In the genomic region with DNA sequence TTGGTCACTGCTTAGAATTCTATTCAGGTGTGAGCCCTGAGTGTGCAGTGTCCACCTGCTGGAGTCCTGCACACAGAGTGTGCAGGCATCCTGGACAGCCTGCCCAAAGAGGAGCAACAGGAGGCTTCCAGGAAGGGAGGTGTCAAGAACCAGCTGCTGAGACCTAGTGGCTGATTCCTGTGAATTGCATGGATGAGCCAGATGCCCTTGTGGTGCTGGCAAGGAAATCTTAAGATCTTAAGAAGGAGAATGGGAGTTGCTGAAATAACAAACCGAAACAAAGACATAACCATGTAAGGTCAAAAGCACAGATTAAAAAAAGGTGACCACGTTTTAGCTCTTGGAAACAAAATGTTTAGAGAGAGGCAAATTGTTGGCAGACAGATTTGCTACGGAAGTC, we compare ENCODE assay signal across 25 cellular contexts. TPM values are rescaled to one million over a fixed set of nuclear protein-coding genes. Genes with fewer than 3 reads are reported as not detected.
DNase-seq lines count a peak whose midpoint lies in the region; ATAC-seq, FAIRE-seq and TF ChIP-seq lines count a peak whose summit lies in the region.
"Had no signal": no experiment of that assay in that cellular context is flagged by ENCODE, and none has a peak within 500 bp of the region (broad histone marks: within the 10 kb centered on the region; RNA-seq: fewer than 3 reads in every experiment).

No MANE protein-coding gene starts in this region.

- H3K27me3 ChIP-seq in endothelial cell of umbilical vein (ENCODE audit: control insufficient read depth in 2 of 2, insufficient read depth in 2 of 2, low read length in 2 of 2) (peaks cover 0 to 3% of the 10 kb centered on the region in 2 experiments), neural progenitor cell (no peaks in the 10 kb centered on the region)
- H3K27me3 ChIP-seq: esophagus squamous epithelium had no signal

- H3K4me1 ChIP-seq in endothelial cell of umbilical vein (ENCODE audit: control insufficient read depth, extremely low read depth, insufficient read depth, low read length) (no peaks in the 10 kb centered on the region), neural progenitor cell (peaks cover 46% of the 10 kb centered on the region), OCI-LY7 (ENCODE audit: insufficient read depth, low read length, poor library complexity, severe bottlenecking) (no peaks in the 10 kb centered on the region)
- H3K4me1 ChIP-seq: esophagus squamous epithelium had no signal

- no peaks in the 10 kb centered on the region for H3K9me1 ChIP-seq in endothelial cell of umbilical vein (replicated peaks; ENCODE audit: control insufficient read depth, extremely low read depth, insufficient read depth, low read length)

- BruUV-seq in endothelial cell of umbilical vein (replicated peaks; lab: Mats Ljungman, UMichigan) (no TSS peak), OCI-LY7 (replicated peaks; lab: Mats Ljungman, UMichigan) (no TSS peak)

- POLR2A ChIA-PET in endothelial cell of umbilical vein (lab: Charles Lee) (no interaction called here), OCI-LY7 (lab: Charles Lee) (no interaction called here)
- POLR2A ChIA-PET in activated CD8-positive, alpha-beta T cell treated with anti-CD3 and anti-CD28 coated beads for 36 hours (lab: Charles Lee), result interaction anchor here (0.6 kb wide), 2 partner anchors 297 to 298 kb away, joined by 3 to 4 read pairs; no protein-coding TSS in a partner anchor
- POLR2A ChIA-PET in activated CD4-positive, alpha-beta memory T cell treated with anti-CD3 and anti-CD28 coated beads, Interleukin-2, amount 10 ng/mL, durations not matched to agents 7 days and 5 days (lab: Charles Lee), result no interaction called here

- H3K27ac ChIP-seq in endothelial cell of umbilical vein (ENCODE audit: insufficient read depth, low read depth, low read length) (no peak overlapping the region), neural progenitor cell (no peak overlapping the region), OCI-LY7 (ENCODE audit: low read depth, low read length, poor library complexity, severe bottlenecking) (no peak overlapping the region)
- H3K27ac ChIP-seq: esophagus squamous epithelium had no signal

- H3K79me2 ChIP-seq in endothelial cell of umbilical vein (ENCODE audit: control insufficient read depth, insufficient read depth, low read length), result no peaks in the 10 kb centered on the region
- no peaks in the 10 kb centered on the region for H3K79me2 ChIP-seq in neural progenitor cell (ENCODE audit: low read depth)
- no peaks in the 10 kb centered on the region for H3K79me2 ChIP-seq in OCI-LY7 (ENCODE audit: insufficient read depth, low read depth, low read length)

- intact Hi-C loops in endothelial cell of umbilical vein (cut with micrococcal nuclease) (no loop called here), OCI-LY7 (cut with micrococcal nuclease; ENCODE audit: unreplicated experiment) (no loop called here)
- intact Hi-C loops in activated CD8-positive, alpha-beta T cell treated with anti-CD3 and anti-CD28 coated beads for 36 hours (cut with micrococcal nuclease), result no loop called here

- H3K9ac ChIP-seq in endothelial cell of umbilical vein (replicated peaks; ENCODE audit: extremely low read depth, insufficient read depth, low read length) (no peak overlapping the region), neural progenitor cell (no peak overlapping the region)

- H3K9me2 ChIP-seq in OCI-LY7 (ENCODE audit: insufficient read depth, low read length), result no peaks in the 10 kb centered on the region

- ATAC-seq in activated CD8-positive, alpha-beta T cell treated with anti-CD3 and anti-CD28 coated beads for 36 hours, result no peak
- ATAC-seq: activated CD4-positive, alpha-beta T cell treated with anti-CD3 and anti-CD28 coated beads for 36 hours; activated T-helper 17 cell treated with anti-CD3 and anti-CD28 coated beads, Interleukin-2, amount 50 U/mL, for 72 hours; K562; naive thymus-derived CD8-positive, alpha-beta T cell; stimulated activated naive CD8-positive, alpha-beta T cell treated with anti-CD3 and anti-CD28 coated beads, Interleukin-15, amount 100 ng/mL, for 72 hours had no signal

- peak overlapping the region; percentile 48 for H3K27ac Mint-ChIP-seq in neural progenitor cell
- H3K27ac Mint-ChIP-seq in activated CD8-positive, alpha-beta T cell treated with anti-CD3 and anti-CD28 coated beads for 36 hours, result no peak overlapping the region
- H3K27ac Mint-ChIP-seq in activated CD4-positive, alpha-beta memory T cell treated with anti-CD3 and anti-CD28 coated beads, Interleukin-2, amount 10 ng/mL, durations not matched to agents 7 days and 5 days, result no peak overlapping the region
- H3K27ac Mint-ChIP-seq: activated CD4-positive, alpha-beta T cell treated with anti-CD3 and anti-CD28 coated beads for 36 hours; activated T-helper 17 cell treated with anti-CD3 and anti-CD28 coated beads, Interleukin-2, amount 50 U/mL, for 72 hours; H9; type B pancreatic cell had no signal

- H3K4me1 Mint-ChIP-seq in neural progenitor cell, result peaks cover 31% of the 10 kb centered on the region
- no peaks in the 10 kb centered on the region for H3K4me1 Mint-ChIP-seq in activated CD8-positive, alpha-beta T cell treated with anti-CD3 and anti-CD28 coated beads for 36 hours (ENCODE audit: low read depth)
- no peaks in the 10 kb centered on the region for H3K4me1 Mint-ChIP-seq in activated CD4-positive, alpha-beta memory T cell treated with anti-CD3 and anti-CD28 coated beads, Interleukin-2, amount 10 ng/mL, durations not matched to agents 7 days and 5 days
- H3K4me1 Mint-ChIP-seq: activated CD4-positive, alpha-beta T cell treated with anti-CD3 and anti-CD28 coated beads for 36 hours; activated T-helper 17 cell treated with anti-CD3 and anti-CD28 coated beads, Interleukin-2, amount 50 U/mL, for 72 hours; naive thymus-derived CD8-positive, alpha-beta T cell; stimulated activated naive CD8-positive, alpha-beta T cell treated with anti-CD3 and anti-CD28 coated beads, Interleukin-15, amount 100 ng/mL, for 72 hours had no signal

- H2AFZ ChIP-seq in endothelial cell of umbilical vein (ENCODE audit: low read depth, low read length), result no peak overlapping the region
- H2AFZ ChIP-seq in neural progenitor cell (replicated peaks), result no peak overlapping the region
- no peak overlapping the region for H2AFZ ChIP-seq in OCI-LY7 (ENCODE audit: low read length)

- no peak overlapping the region for H3K4me3 Mint-ChIP-seq in neural progenitor cell
- H3K4me3 Mint-ChIP-seq in activated CD8-positive, alpha-beta T cell treated with anti-CD3 and anti-CD28 coated beads for 36 hours, result no peak overlapping the region
- no peak overlapping the region for H3K4me3 Mint-ChIP-seq in activated CD4-positive, alpha-beta memory T cell treated with anti-CD3 and anti-CD28 coated beads, Interleukin-2, amount 10 ng/mL, durations not matched to agents 7 days and 5 days
- H3K4me3 Mint-ChIP-seq: activated CD4-positive, alpha-beta T cell treated with anti-CD3 and anti-CD28 coated beads for 36 hours; activated T-helper 17 cell treated with anti-CD3 and anti-CD28 coated beads, Interleukin-2, amount 50 U/mL, for 72 hours; H9; naive thymus-derived CD8-positive, alpha-beta T cell; stimulated activated naive CD8-positive, alpha-beta T cell treated with anti-CD3 and anti-CD28 coated beads, Interleukin-15, amount 100 ng/mL, for 72 hours; type B pancreatic cell had no signal

- H3K4me2 ChIP-seq in endothelial cell of umbilical vein (ENCODE audit: insufficient read depth, low read length) (no peak overlapping the region), neural progenitor cell (peak overlapping the region; percentile 11), OCI-LY7 (ENCODE audit: low read length) (no peak overlapping the region)

- dilution Hi-C loops in endothelial cell of umbilical vein (cut with MboI; ENCODE audit: extremely low pct_ligation_motif_present, low sequenced_read_pairs), result no loop called here

- no peak for TF ChIP-seq CTCF in endothelial cell of umbilical vein (IDR thresholded peaks at IDR 0.05; ENCODE audit: extremely low read depth in 1 of 2, insufficient read depth in 1 of 2, low read depth in 1 of 2, low read length in 2 of 2)
- TF ChIP-seq CTCF in neural progenitor cell (IDR thresholded peaks at IDR 0.05), result no peak
- no peak for TF ChIP-seq CTCF in activated CD8-positive, alpha-beta T cell treated with anti-CD3 and anti-CD28 coated beads for 36 hours (IDR thresholded peaks at IDR 0.05)
- TF ChIP-seq CTCF in OCI-LY7 (conservative IDR thresholded peaks at IDR 0.05; ENCODE audit: low read length), result no peak

- TF ChIP-seq POLR2A in endothelial cell of umbilical vein (IDR thresholded peaks at IDR 0.05; ENCODE audit: low read depth, low read length), result no peak

- H3K9me3 Mint-ChIP-seq in neural progenitor cell, result peaks cover 20% of the 10 kb centered on the region
- H3K9me3 Mint-ChIP-seq in activated CD8-positive, alpha-beta T cell treated with anti-CD3 and anti-CD28 coated beads for 36 hours, result peaks cover 7% of the 10 kb centered on the region
- H3K9me3 Mint-ChIP-seq in activated CD4-positive, alpha-beta memory T cell treated with anti-CD3 and anti-CD28 coated beads, Interleukin-2, amount 10 ng/mL, durations not matched to agents 7 days and 5 days, result no peaks in the 10 kb centered on the region
- H3K9me3 Mint-ChIP-seq: activated T-helper 17 cell treated with anti-CD3 and anti-CD28 coated beads, Interleukin-2, amount 50 U/mL, for 72 hours had no signal

- H4K20me1 ChIP-seq in endothelial cell of umbilical vein (replicated peaks; ENCODE audit: control insufficient read depth, extremely low read depth, insufficient read depth, low read length) (no peaks in the 10 kb centered on the region), neural progenitor cell (ENCODE audit: low read depth) (no peaks in the 10 kb centered on the region), OCI-LY7 (ENCODE audit: insufficient read depth, low read length) (no peaks in the 10 kb centered on the region)

- DNase-seq in EH (ENCODE audit: low read depth), result peak; percentile 61
- DNase-seq in M059J (ENCODE audit: low read depth), result peak; percentile 26
- peak; percentile 57 for DNase-seq in endothelial cell of umbilical vein (ENCODE audit: low read depth, low spot score)
- no peak for DNase-seq in neural progenitor cell (ENCODE audit: low spot score)
- DNase-seq in activated CD8-positive, alpha-beta T cell treated with anti-CD3 and anti-CD28 coated beads for 36 hours, result no peak
- DNase-seq in OCI-LY7 (ENCODE audit: low spot score), result no peak
- DNase-seq in activated CD4-positive, alpha-beta memory T cell treated with anti-CD3 and anti-CD28 coated beads, Interleukin-2, amount 10 ng/mL, durations not matched to agents 7 days and 5 days, result no peak
- no peak for DNase-seq in NOMO-1 treated with DMSO at 0.1 percent for 48 hours (lab: John Stamatoyannopoulos, UW; ENCODE audit: unreplicated experiment)
- DNase-seq: activated CD4-positive, alpha-beta T cell treated with anti-CD3 and anti-CD28 coated beads for 36 hours; central memory CD4-positive, alpha-beta T cell; effector CD4-positive, alpha-beta T cell; EL; esophagus squamous epithelium; H9; kidney glomerular epithelial cell; naive thymus-derived CD8-positive, alpha-beta T cell; NCI-H1930; NCI-H446 treated with DMSO at 0.1 percent for 48 hours; stimulated activated CD4-positive, alpha-beta T cell treated with anti-CD3 and anti-CD28 coated beads, Interleukin-2, amount 100 ng/mL, for 48 hours; stimulated activated naive CD8-positive, alpha-beta T cell treated with anti-CD3 and anti-CD28 coated beads, Interleukin-15, amount 100 ng/mL, for 72 hours had no signal

- H3F3A ChIP-seq in neural progenitor cell (ENCODE audit: low read depth), result peaks cover 48% of the 10 kb centered on the region

- H3K36me3 Mint-ChIP-seq in neural progenitor cell, result peaks cover 15% of the 10 kb centered on the region
- peaks cover 6% of the 10 kb centered on the region for H3K36me3 Mint-ChIP-seq in activated CD8-positive, alpha-beta T cell treated with anti-CD3 and anti-CD28 coated beads for 36 hours (ENCODE audit: low read depth)
- peaks cover 6% of the 10 kb centered on the region for H3K36me3 Mint-ChIP-seq in activated CD4-positive, alpha-beta memory T cell treated with anti-CD3 and anti-CD28 coated beads, Interleukin-2, amount 10 ng/mL, durations not matched to agents 7 days and 5 days (ENCODE audit: low read depth)

- H3K36me3 ChIP-seq in endothelial cell of umbilical vein (ENCODE audit: control insufficient read depth in 2 of 2, extremely low read depth in 1 of 2, insufficient read depth in 2 of 2, low read length in 2 of 2) (no peaks in the 10 kb centered on the region), neural progenitor cell (peaks cover 6% of the 10 kb centered on the region), OCI-LY7 (ENCODE audit: insufficient read depth, low read length) (no peaks in the 10 kb centered on the region)

- H3K27me3 Mint-ChIP-seq in neural progenitor cell (ENCODE audit: insufficient read depth, low read depth), result peaks cover 2% of the 10 kb centered on the region
- no peaks in the 10 kb centered on the region for H3K27me3 Mint-ChIP-seq in activated CD8-positive, alpha-beta T cell treated with anti-CD3 and anti-CD28 coated beads for 36 hours
- no peaks in the 10 kb centered on the region for H3K27me3 Mint-ChIP-seq in activated CD4-positive, alpha-beta memory T cell treated with anti-CD3 and anti-CD28 coated beads, Interleukin-2, amount 10 ng/mL, durations not matched to agents 7 days and 5 days
- H3K27me3 Mint-ChIP-seq: activated T-helper 17 cell treated with anti-CD3 and anti-CD28 coated beads, Interleukin-2, amount 50 U/mL, for 72 hours; naive thymus-derived CD8-positive, alpha-beta T cell; type B pancreatic cell had no signal

- H3K9me3 ChIP-seq in endothelial cell of umbilical vein (replicated peaks; ENCODE audit: control insufficient read depth, insufficient read depth, low read length) (no peaks in the 10 kb centered on the region), neural progenitor cell (ENCODE audit: low read depth) (peaks cover 7% of the 10 kb centered on the region), OCI-LY7 (ENCODE audit: low read length) (no peaks in the 10 kb centered on the region)
- H3K9me3 ChIP-seq: esophagus squamous epithelium had no signal

- H3K4me3 ChIP-seq in endothelial cell of umbilical vein (replicated peaks in 1 of 3; ENCODE audit: insufficient read depth in 1 of 3, low read depth in 1 of 3, low read length in 3 of 3), result no peak overlapping the region
- H3K4me3 ChIP-seq in neural progenitor cell, result no peak overlapping the region
- H3K4me3 ChIP-seq in OCI-LY7 (ENCODE audit: low read depth, low read length, poor library complexity, severe bottlenecking), result no peak overlapping the region
- H3K4me3 ChIP-seq: esophagus squamous epithelium, K562 had no signal

- FAIRE-seq in endothelial cell of umbilical vein (lab: Jason Lieb, UNC), result no peak
- FAIRE-seq: GM19239, K562, TTC549 had no signal

- CTCF ChIA-PET in endothelial cell of umbilical vein (lab: Charles Lee), result interaction anchor here (0.6 to 1.8 kb wide), 3 partner anchors 9 to 1124 kb away, joined by 3 to 6 read pairs (median 3); no protein-coding TSS in a partner anchor
- CTCF ChIA-PET in activated CD8-positive, alpha-beta T cell treated with anti-CD3 and anti-CD28 coated beads for 36 hours (lab: Charles Lee), result no interaction called here
- CTCF ChIA-PET in OCI-LY7 (lab: Charles Lee; ENCODE audit: unreplicated experiment), result interaction anchor here (0.6 kb wide), 1 partner anchor 10 kb away, joined by 3 read pairs; no protein-coding TSS in a partner anchor
- CTCF ChIA-PET in activated CD4-positive, alpha-beta memory T cell treated with anti-CD3 and anti-CD28 coated beads, Interleukin-2, amount 10 ng/mL, durations not matched to agents 7 days and 5 days (lab: Charles Lee), result no interaction called here

RNA-seq across cellular contexts. Expression of a gene that starts 29.3 kb away (rescaled TPM):
- total RNA-seq in M059J (2014; rRNA removed; shearing (Covaris generic)), result 2,299 and 2,313 TPM in 2 replicates
- total RNA-seq in endothelial cell of umbilical vein (1,940 and 2,037 TPM in 2 replicates), neural progenitor cell (ENCODE audit: low replicate concordance) (5,433 and 6,020 TPM in 2 replicates), OCI-LY7 (2022) (2,928 and 2,952 TPM in 2 replicates)
- polyA plus RNA-seq in endothelial cell of umbilical vein, result 2,281 and 3,265 TPM in 2 replicates
- 7,003 and 8,106 TPM in 2 replicates for polyA plus RNA-seq in endothelial cell of umbilical vein (2011; cell fraction: cytosol; rRNA removed)
- 2,085 and 2,214 TPM in 2 replicates for polyA plus RNA-seq in endothelial cell of umbilical vein (2011; cell fraction: nucleus; rRNA removed)
- polyA plus RNA-seq in endothelial cell of umbilical vein (2012), result 4,587 and 6,166 TPM in 2 replicates
- 784 and 931 TPM in 2 replicates for polyA minus RNA-seq in endothelial cell of umbilical vein
- polyA minus RNA-seq in endothelial cell of umbilical vein (2011; cell fraction: cytosol; rRNA and poly(A)+ RNA removed), result 851 TPM
- polyA minus RNA-seq in endothelial cell of umbilical vein (2011; cell fraction: nucleus; rRNA and poly(A)+ RNA removed), result 107 and 118 TPM in 2 replicates
- total RNA-seq in activated CD8-positive, alpha-beta T cell treated with anti-CD3 and anti-CD28 coated beads for 36 hours, result 1,000 to 10,000 TPM; 3,299 to 3,303 TPM
- total RNA-seq in OCI-LY7 (2014; rRNA removed; shearing (Covaris generic)), result 3,790 and 5,581 TPM in 2 replicates
- 1,000 to 10,000 TPM; 1,639 to 1,645 TPM for total RNA-seq in activated CD4-positive, alpha-beta memory T cell treated with anti-CD3 and anti-CD28 coated beads, Interleukin-2, amount 10 ng/mL, durations not matched to agents 7 days and 5 days

Comparison
In these comparisons a context has a peak if more than half of its experiments do, and no peak if none do; other contexts are left out.
1. DNase-seq: peak in EH (single experiment), M059J (single experiment) and endothelial cell of umbilical vein (single experiment); none in neural progenitor cell (single experiment), activated CD8-positive, alpha-beta T cell treated with anti-CD3 and anti-CD28 coated beads for 36 hours (single experiment), OCI-LY7 (single experiment), activated CD4-positive, alpha-beta memory T cell treated with anti-CD3 and anti-CD28 coated beads, Interleukin-2, amount 10 ng/mL, durations not matched to agents 7 days and 5 days (single experiment) and NOMO-1 treated with DMSO at 0.1 percent for 48 hours (single experiment).
2. CTCF ChIA-PET loops: an anchor here in endothelial cell of umbilical vein (0.6 to 1.8 kb wide) and OCI-LY7 (0.6 kb wide); none called in activated CD8-positive, alpha-beta T cell treated with anti-CD3 and anti-CD28 coated beads for 36 hours and activated CD4-positive, alpha-beta memory T cell treated with anti-CD3 and anti-CD28 coated beads, Interleukin-2, amount 10 ng/mL, durations not matched to agents 7 days and 5 days.